In the genomic region with DNA sequence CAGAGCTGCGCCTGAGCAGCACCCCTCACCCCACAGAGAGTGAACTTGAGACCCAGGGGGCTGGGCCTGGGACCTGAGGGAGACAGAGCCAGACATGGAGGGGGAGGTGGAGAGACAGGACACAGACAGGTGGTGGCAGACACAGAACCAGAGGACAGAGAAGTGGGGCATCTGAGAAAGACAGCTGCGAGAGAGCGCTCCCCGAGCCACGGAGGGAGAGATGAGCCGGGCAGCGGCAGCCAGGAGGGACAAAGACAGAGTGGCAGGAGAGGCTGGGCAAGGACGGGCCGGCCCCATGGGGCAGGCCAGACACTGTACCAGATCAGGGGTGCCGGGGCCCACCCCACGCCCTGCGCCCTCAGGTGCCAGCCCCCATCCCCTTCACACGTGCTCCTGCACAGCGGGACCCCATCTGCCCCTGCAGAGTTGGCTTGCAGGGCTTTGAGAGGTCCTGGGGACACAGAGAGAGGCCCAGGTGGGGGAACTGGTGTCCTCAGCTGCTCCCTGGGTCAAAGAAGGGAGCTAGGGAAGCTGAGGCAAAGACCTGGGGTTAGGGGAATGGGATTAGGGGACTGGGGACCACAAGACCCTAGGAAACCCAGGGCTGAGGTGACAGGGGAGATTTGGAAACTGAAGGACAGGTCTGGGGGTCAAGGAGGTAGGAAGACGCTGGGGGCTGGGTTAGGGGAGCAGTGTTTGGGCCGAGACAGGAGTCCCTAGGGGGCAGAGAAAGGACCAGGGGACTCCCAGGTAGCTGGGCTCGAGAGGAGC, we compare ENCODE assay signal across 1 cellular context.
TF ChIP-seq lines count a peak whose summit lies in the region.

No MANE protein-coding gene starts in this region.

TF ChIP-seq in HEK293T, 16 proteins besides CTCF, POLR2A, EP300 and RAD21 (continued from another document):
- TF ChIP-seq, protein P1, sequence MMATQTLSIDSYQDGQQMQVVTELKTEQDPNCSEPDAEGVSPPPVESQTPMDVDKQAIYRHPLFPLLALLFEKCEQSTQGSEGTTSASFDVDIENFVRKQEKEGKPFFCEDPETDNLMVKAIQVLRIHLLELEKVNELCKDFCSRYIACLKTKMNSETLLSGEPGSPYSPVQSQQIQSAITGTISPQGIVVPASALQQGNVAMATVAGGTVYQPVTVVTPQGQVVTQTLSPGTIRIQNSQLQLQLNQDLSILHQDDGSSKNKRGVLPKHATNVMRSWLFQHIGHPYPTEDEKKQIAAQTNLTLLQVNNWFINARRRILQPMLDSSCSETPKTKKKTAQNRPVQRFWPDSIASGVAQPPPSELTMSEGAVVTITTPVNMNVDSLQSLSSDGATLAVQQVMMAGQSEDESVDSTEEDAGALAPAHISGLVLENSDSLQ (IDR thresholded peaks at IDR 0.05): no peak
